7 cellular contexts compared by ENCODE assay signal in the genomic region with DNA sequence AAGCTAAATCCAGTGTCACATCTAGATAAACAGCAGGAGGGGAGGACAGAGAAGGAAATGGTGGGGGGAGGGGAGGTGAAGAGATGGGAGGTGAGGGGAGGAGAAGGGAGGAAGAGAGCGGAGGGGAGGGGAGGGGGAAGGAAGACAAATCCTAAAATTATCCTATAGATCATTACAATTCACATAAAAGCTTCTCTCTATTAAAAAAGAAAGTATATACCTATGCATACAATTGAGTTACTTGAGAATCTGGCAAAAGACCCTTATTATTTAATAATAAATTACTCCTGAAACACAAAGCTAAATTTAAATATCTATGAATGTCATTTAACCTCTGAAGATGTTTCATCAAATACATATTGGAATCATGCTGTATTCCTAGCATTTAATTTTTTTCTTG.
"Had no signal": no experiment of that assay in that cellular context is flagged by ENCODE, and none has a peak within 500 bp of the region (broad histone marks: within the 10 kb centered on the region; RNA-seq: fewer than 3 reads in every experiment).

No MANE protein-coding gene starts in this region.

- H3K36me3 ChIP-seq: HAP-1 had no signal

- H3K36me3 Mint-ChIP-seq: IgD-negative memory B cell had no signal

- H3K27ac ChIP-seq: GM23248 had no signal

- H3K4me1 ChIP-seq: HAP-1 had no signal

- H3K4me3 ChIP-seq: GM23248, HAP-1 had no signal

- ATAC-seq: HCT116 had no signal

- H2AFZ ChIP-seq: GM23248 had no signal

- H3K27ac Mint-ChIP-seq: IgD-negative memory B cell had no signal

- FAIRE-seq: HTR-8/SVneo had no signal

- H3K9ac ChIP-seq: GM23248 had no signal

- H3K4me3 Mint-ChIP-seq: IgD-negative memory B cell had no signal

- H3K9me3 ChIP-seq: HAP-1 had no signal

- DNase-seq: GM23248, H7, KG1 had no signal
